Comparison of ENCODE assay signal across 8 cellular contexts in the genomic region with DNA sequence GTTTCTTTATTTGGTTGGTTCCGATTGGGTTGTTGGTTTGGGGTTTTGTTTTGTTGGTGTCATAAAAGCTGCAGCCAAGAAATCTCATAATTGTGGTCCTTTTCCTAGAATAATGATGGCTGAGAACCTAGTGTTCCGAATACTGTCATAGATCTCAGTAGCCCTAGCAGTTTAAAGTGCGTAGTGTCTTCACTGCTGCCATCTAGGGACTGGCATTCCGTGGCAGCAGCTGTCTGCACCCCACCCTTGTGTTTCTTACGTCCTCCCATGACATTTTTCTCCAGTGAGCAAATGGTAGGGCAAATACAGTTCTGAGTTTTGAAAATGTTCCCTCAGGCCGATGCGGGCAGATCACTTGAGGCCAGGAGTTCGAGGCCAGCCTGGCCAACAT. TPM values are rescaled to one million over a fixed set of nuclear protein-coding genes. Genes with fewer than 3 reads are reported as not detected.
DNase-seq lines count a peak whose midpoint lies in the region; ATAC-seq and TF ChIP-seq lines count a peak whose summit lies in the region.
"Not testable (repeated sequence)": the region's sequence is repeated elsewhere in the genome, so short reads cannot be mapped to it uniquely, and the experiment has no call there.

No MANE protein-coding gene starts in this region.

- H3K36me3 Mint-ChIP-seq in activated naive CD8-positive, alpha-beta T cell treated with anti-CD3 and anti-CD28 coated beads, Interleukin-2, amount 10 ng/mL, durations not matched to agents 7 days and 5 days = peaks cover 11% of the 10 kb centered on the region
- H3K36me3 Mint-ChIP-seq in nephron (ENCODE audit: low read depth) = peaks cover 20% of the 10 kb centered on the region

- H3K79me2 ChIP-seq in HCT116 (ENCODE audit: insufficient read depth, low read length) = peaks cover 38% of the 10 kb centered on the region

- H4K20me1 ChIP-seq in HCT116 (ENCODE audit: insufficient read depth) = not testable (repeated sequence)

- intact Hi-C loops in HCT116 (cut with micrococcal nuclease) = loop anchor here (2.0 to 5.0 kb wide), 2 partner anchors 49 to 87 kb away; no protein-coding TSS in a partner anchor

- peaks cover 20% of the 10 kb centered on the region for H3K4me1 Mint-ChIP-seq in activated naive CD8-positive, alpha-beta T cell treated with anti-CD3 and anti-CD28 coated beads, Interleukin-2, amount 10 ng/mL, durations not matched to agents 7 days and 5 days
- peaks cover 12% of the 10 kb centered on the region for H3K4me1 Mint-ChIP-seq in nephron

- H3K9me3 Mint-ChIP-seq in activated naive CD8-positive, alpha-beta T cell treated with anti-CD3 and anti-CD28 coated beads, Interleukin-2, amount 10 ng/mL, durations not matched to agents 7 days and 5 days; nephron: not testable (repeated sequence)

- TF ChIP-seq POLR2A in HCT116 (IDR thresholded peaks at IDR 0.05; ENCODE audit: borderline replicate concordance, extremely low read depth, insufficient read depth, insufficient read length); NB4 (IDR thresholded peaks at IDR 0.05; ENCODE audit: extremely low read depth, insufficient read length): not testable (repeated sequence)

- RAD21 ChIA-PET in HCT116 (lab: Charles Lee; ENCODE audit: low non-redundant PET in 1 of 2, low total read pairs in 2 of 2, uncharacterized antibody in 2 of 2, unreplicated experiment in 2 of 2) = interaction anchor here in 1 of 2 experiments (0.5 kb wide), 1 partner anchor 456 kb away, joined by 3 read pairs; no protein-coding TSS in a partner anchor

- CTCF ChIA-PET in HCT116 (lab: Charles Lee) = interaction anchor here (0.6 to 2.5 kb wide), 2 partner anchors 13 to 85 kb away, joined by 5 to 10 read pairs; no protein-coding TSS in a partner anchor

- BruUV-seq in HCT116 (replicated peaks; lab: Mats Ljungman, UMichigan) = not testable (repeated sequence)

- H3K9me2 ChIP-seq in HCT116 (ENCODE audit: insufficient read depth) = not testable (repeated sequence)

- ATAC-seq in HCT116 = peak; percentile 50
- peak; percentile 25 for ATAC-seq in activated naive CD8-positive, alpha-beta T cell treated with anti-CD3 and anti-CD28 coated beads, Interleukin-2, amount 10 ng/mL, durations not matched to agents 7 days and 5 days (ENCODE audit: low read depth)

- not testable (repeated sequence) for H3K9me3 ChIP-seq in ES-I3 (ENCODE audit: control insufficient read depth, insufficient read depth, low read length); HCT116 (ENCODE audit: control insufficient read depth in 1 of 2, insufficient read depth in 1 of 2, low read depth in 1 of 2, low read length in 2 of 2); subcutaneous abdominal adipose tissue (ENCODE audit: control insufficient read depth in 5 of 5, low read length in 5 of 5)

- H3K36me3 ChIP-seq in ES-I3 (ENCODE audit: insufficient read depth, low read length) = not testable (repeated sequence)
- H3K36me3 ChIP-seq in HCT116 (ENCODE audit: control insufficient read depth in 1 of 2, insufficient read depth in 2 of 2, low read length in 2 of 2) = peaks cover 9 to 16% of the 10 kb centered on the region in 2 experiments; a peak in 3 of 4 replicates
- peaks cover 11 to 24% (median 14%) of the 10 kb centered on the region in 5 donors for H3K36me3 ChIP-seq in subcutaneous abdominal adipose tissue (ENCODE audit: control insufficient read depth in 5 of 5, insufficient read depth in 5 of 5, low read length in 5 of 5)

- H3K27ac Mint-ChIP-seq in activated naive CD8-positive, alpha-beta T cell treated with anti-CD3 and anti-CD28 coated beads, Interleukin-2, amount 10 ng/mL, durations not matched to agents 7 days and 5 days = peak overlapping the region; percentile 98
- peak overlapping the region; percentile 88 to 99 (median 96) for H3K27ac Mint-ChIP-seq in nephron

- TF ChIP-seq CTCF in HCT116 (IDR thresholded peaks at IDR 0.05 in 2 of 3, conservative IDR thresholded peaks at IDR 0.05 in 1 of 3; ENCODE audit: borderline replicate concordance in 1 of 3, insufficient read depth in 1 of 3, low read depth in 2 of 3, low read length in 2 of 3) (peak in 2 of 3 experiments; percentile 39 to 43; a peak in 4 of 6 replicates), NB4 (IDR thresholded peaks at IDR 0.05; ENCODE audit: low read depth, low read length) (peak; percentile 52), nephron (IDR thresholded peaks at IDR 0.05; ENCODE audit: unreplicated experiment in 3 of 3) (peak; percentile 23 to 50 (median 26))

- H3K4me3 Mint-ChIP-seq in activated naive CD8-positive, alpha-beta T cell treated with anti-CD3 and anti-CD28 coated beads, Interleukin-2, amount 10 ng/mL, durations not matched to agents 7 days and 5 days = peak overlapping the region; percentile 97
- H3K4me3 Mint-ChIP-seq in nephron = peak overlapping the region; percentile 93 to 95 (median 94)

- H3K4me2 ChIP-seq in HCT116 (ENCODE audit: low read length) = peak overlapping the region; percentile 84

- peak; percentile 44 for DNase-seq in HCT116 (ENCODE audit: low read depth, low spot score)
- peak; percentile 72 for DNase-seq in NB4 (ENCODE audit: low read depth)
- DNase-seq in SW480 (ENCODE audit: low spot score) = peak; percentile 91
- peak; percentile 41 for DNase-seq in activated naive CD8-positive, alpha-beta T cell treated with anti-CD3 and anti-CD28 coated beads, Interleukin-2, amount 10 ng/mL, durations not matched to agents 7 days and 5 days
- DNase-seq in globus pallidus (ENCODE audit: low spot score) = peak; percentile 54

- peak overlapping the region; percentile 81 for H3K27ac ChIP-seq in HCT116 (ENCODE audit: low read depth, low read length)
- peak overlapping the region; percentile 95 for H3K27ac ChIP-seq in subcutaneous abdominal adipose tissue (ENCODE audit: low read depth, low read length)

- H3K4me3 ChIP-seq in HCT116 (replicated peaks in 1 of 2; ENCODE audit: low read depth in 1 of 2, low read length in 2 of 2) (peak overlapping the region; percentile 74 to 83), NB4 (ENCODE audit: low read depth, low read length) (peak overlapping the region; percentile 80), subcutaneous abdominal adipose tissue (ENCODE audit: low read depth in 1 of 5, low read length in 5 of 5) (peak overlapping the region; percentile 70 to 89 (median 82))

- H2AFZ ChIP-seq in HCT116 (ENCODE audit: low read depth, low read length, poor library complexity, severe bottlenecking) = not testable (repeated sequence)

- peak; percentile 17; the same call in 1 of the 2 replicates for TF ChIP-seq RAD21 in HCT116 (IDR thresholded peaks at IDR 0.05; ENCODE audit: low read depth)

- H3K27me3 ChIP-seq in HCT116 (ENCODE audit: insufficient read depth, low read length); subcutaneous abdominal adipose tissue (ENCODE audit: control insufficient read depth in 5 of 5, insufficient read depth in 4 of 5, low read length in 5 of 5): not testable (repeated sequence)

- H3K27me3 Mint-ChIP-seq in activated naive CD8-positive, alpha-beta T cell treated with anti-CD3 and anti-CD28 coated beads, Interleukin-2, amount 10 ng/mL, durations not matched to agents 7 days and 5 days; nephron (ENCODE audit: low read depth): not testable (repeated sequence)

- POLR2A ChIA-PET in HCT116 (lab: Charles Lee) = not testable (repeated sequence)
- POLR2A ChIA-PET in activated naive CD8-positive, alpha-beta T cell treated with anti-CD3 and anti-CD28 coated beads, Interleukin-2, amount 10 ng/mL, durations not matched to agents 7 days and 5 days (lab: Charles Lee) = interaction anchor here (0.8 to 1.3 kb wide), 4 partner anchors 8 to 96 kb away, joined by 3 to 4 read pairs (median 4); no protein-coding TSS in a partner anchor

- H3K4me1 ChIP-seq in ES-I3 (ENCODE audit: insufficient read depth, low read length) = not testable (repeated sequence)
- peaks cover 3 to 13% of the 10 kb centered on the region in 2 experiments; a peak in 3 of 4 replicates for H3K4me1 ChIP-seq in HCT116 (ENCODE audit: control insufficient read depth in 1 of 2, insufficient read depth in 2 of 2, low read length in 2 of 2)
- H3K4me1 ChIP-seq in subcutaneous abdominal adipose tissue (ENCODE audit: control insufficient read depth in 5 of 5, insufficient read depth in 5 of 5, low read length in 5 of 5) = peaks cover 2 to 21% (median 11%) of the 10 kb centered on the region in 5 donors

- H3K9ac ChIP-seq in ES-I3 (ENCODE audit: low read depth, low read length) (peak overlapping the region; percentile 81; the same call in 1 of the 2 replicates), HCT116 (ENCODE audit: low read length) (peak overlapping the region; percentile 76), subcutaneous abdominal adipose tissue (ENCODE audit: low read length in 5 of 5) (peak overlapping the region; percentile 66 to 93 (median 81))

TF ChIP-seq in HCT116, 20 proteins besides CTCF, POLR2A, EP300 and RAD21:
- TF ChIP-seq SIN3A (IDR thresholded peaks at IDR 0.05; ENCODE audit: low read depth) = peak; percentile 50; the same call in 1 of the 2 replicates

RNA-seq across cellular contexts. Expression of a gene that starts 2.0 kb away (rescaled TPM):
- total RNA-seq in HCT116 (2021; ENCODE audit: unreplicated experiment) = 2.4 TPM
- polyA plus RNA-seq in HCT116 (2012) = 0.90 and 0.97 TPM in 2 replicates
- 1 to 10 TPM; 4.0 to 4.5 TPM for total RNA-seq in activated naive CD8-positive, alpha-beta T cell treated with anti-CD3 and anti-CD28 coated beads, Interleukin-2, amount 10 ng/mL, durations not matched to agents 7 days and 5 days

Comparison
In these comparisons a context has a peak if more than half of its experiments do, and no peak if none do; other contexts are left out.
1. Peak in every context shown above with its lines: DNase-seq, ATAC-seq, H3K4me3 ChIP-seq and H3K27ac ChIP-seq.
2. DNase-seq: peak in every context shown above with its lines; median percentile 91 in SW480; 72 in NB4; 54 in globus pallidus; 44 in HCT116; 41 in activated naive CD8-positive, alpha-beta T cell treated with anti-CD3 and anti-CD28 coated beads, Interleukin-2, amount 10 ng/mL, durations not matched to agents 7 days and 5 days.